ENCODE assay signal across 11 cellular contexts in the genomic region with DNA sequence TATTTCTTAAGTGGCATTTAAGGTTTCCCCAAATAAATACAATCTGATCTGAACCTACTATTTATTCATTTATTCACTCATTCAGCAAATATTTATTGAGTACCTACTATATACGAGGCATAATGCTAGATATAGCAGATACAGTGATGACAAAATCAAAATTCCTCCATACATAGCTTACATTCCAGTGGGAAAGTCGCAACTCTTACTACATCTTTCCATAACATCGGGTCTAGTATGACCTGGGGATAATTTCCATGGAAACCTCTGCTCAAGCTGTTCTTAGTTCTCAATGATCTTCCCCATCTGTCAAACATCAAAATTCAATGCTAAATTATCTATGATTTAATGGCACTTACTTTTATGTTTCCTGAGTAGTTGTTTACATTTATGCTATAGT.
"Had no signal": no experiment of that assay in that cellular context is flagged by ENCODE, and none has a peak within 500 bp of the region (broad histone marks: within the 10 kb centered on the region; RNA-seq: fewer than 3 reads in every experiment).

No MANE protein-coding gene starts in this region.

- H3K4me1 ChIP-seq: testis had no signal

- H3K27me3 ChIP-seq: dorsolateral prefrontal cortex, gastrocnemius medialis, testis had no signal

- H3K4me3 ChIP-seq: dorsolateral prefrontal cortex, gastrocnemius medialis, left ventricle myocardium inferior, testis had no signal

- H3K27ac ChIP-seq: dorsolateral prefrontal cortex, gastrocnemius medialis, left ventricle myocardium inferior, testis had no signal

- ATAC-seq: activated CD4-positive, alpha-beta T cell treated with anti-CD3 and anti-CD28 coated beads for 36 hours; activated naive CD8-positive, alpha-beta T cell treated with anti-CD3 and anti-CD28 coated beads, Interleukin-2, amount 50 U/mL, for 24 hours; gastrocnemius medialis; stimulated activated naive CD8-positive, alpha-beta T cell treated with anti-CD3 and anti-CD28 coated beads, Interleukin-15, amount 100 ng/mL, for 72 hours had no signal

- H3K36me3 ChIP-seq: gastrocnemius medialis, left ventricle myocardium inferior had no signal

- H3K9me3 ChIP-seq: gastrocnemius medialis, testis had no signal

- DNase-seq: activated CD4-positive, alpha-beta T cell treated with anti-CD3 and anti-CD28 coated beads for 36 hours; activated naive CD4-positive, alpha-beta T cell treated with Interleukin-2 at 50 U/mL for 16 hours; activated naive CD8-positive, alpha-beta T cell treated with anti-CD3 and anti-CD28 coated beads, Interleukin-2, amount 50 U/mL, for 24 hours; dorsolateral prefrontal cortex; gastrocnemius medialis; kidney; left ventricle myocardium inferior; stimulated activated CD4-positive, alpha-beta T cell treated with anti-CD3 and anti-CD28 coated beads, Interleukin-4, amount 100 ng/mL, for 24 hours; stimulated activated naive CD8-positive, alpha-beta T cell treated with anti-CD3 and anti-CD28 coated beads, Interleukin-15, amount 100 ng/mL, for 72 hours; T1000; testis had no signal

- FAIRE-seq: kidney had no signal
